In genomic region chr7:76380623-76380966, GRCh38 we compare ENCODE assay signal across 8 cellular contexts. TPM values are rescaled to one million over a fixed set of nuclear protein-coding genes. Genes with fewer than 3 reads are reported as not detected.
DNase-seq lines count a peak whose midpoint lies in the region; ATAC-seq and TF ChIP-seq lines count a peak whose summit lies in the region.

No MANE protein-coding gene starts in this region.

- no peaks in the 10 kb centered on the region for H3K36me3 Mint-ChIP-seq in CD4-positive, CD25-positive, alpha-beta regulatory T cell
- H3K36me3 Mint-ChIP-seq in endothelial cell (ENCODE audit: low read depth, unreplicated experiment), result no peaks in the 10 kb centered on the region

- TF ChIP-seq CTCF in PC-3 (conservative IDR thresholded peaks at IDR 0.05; ENCODE audit: low read depth, low read length) (no peak), endothelial cell (IDR thresholded peaks at IDR 0.05; ENCODE audit: unreplicated experiment) (no peak), ovary (IDR thresholded peaks at IDR 0.05) (no peak), omental fat pad (IDR thresholded peaks at IDR 0.05) (no peak)

- intact Hi-C loops in PC-3 (cut with micrococcal nuclease), result no loop called here
- intact Hi-C loops in ovary (cut with DNase I), result no loop called here

- H3K36me3 ChIP-seq in CD4-positive, CD25-positive, alpha-beta regulatory T cell (ENCODE audit: control insufficient read depth, insufficient read depth, low read length), result no peaks in the 10 kb centered on the region
- H3K36me3 ChIP-seq in PC-3 (ENCODE audit: low read depth, low read length) (no peaks in the 10 kb centered on the region), ovary (no peaks in the 10 kb centered on the region)

- peaks cover 4% of the 10 kb centered on the region for H3K27me3 Mint-ChIP-seq in CD4-positive, CD25-positive, alpha-beta regulatory T cell
- H3K27me3 Mint-ChIP-seq in endothelial cell (ENCODE audit: unreplicated experiment), result peaks cover 8% of the 10 kb centered on the region

- POLR2A ChIA-PET in PC-3 (lab: Charles Lee; ENCODE audit: unreplicated experiment), result no interaction called here

- H3K4me2 ChIP-seq in PC-3 (ENCODE audit: low read length), result peak overlapping the region; percentile 55

- CTCF ChIA-PET in PC-3 (lab: Charles Lee), result no interaction called here

- no peak for DNase-seq in CD4-positive, CD25-positive, alpha-beta regulatory T cell
- no peak for DNase-seq in PC-3
- DNase-seq in endothelial cell (ENCODE audit: low spot score), result no peak
- DNase-seq in ovary, result peak in 2 of 5 donors; percentile 43 to 52
- DNase-seq in NCI-H510A (lab: John Stamatoyannopoulos, UW), result no peak
- DNase-seq in omental fat pad (ENCODE audit: low spot score), result no peak

- H3K4me3 Mint-ChIP-seq in CD4-positive, CD25-positive, alpha-beta regulatory T cell, result peak overlapping the region; percentile 40 to 86 (median 70)
- peak overlapping the region; percentile 71 for H3K4me3 Mint-ChIP-seq in endothelial cell (ENCODE audit: unreplicated experiment)

- H3K4me3 ChIP-seq in CD4-positive, CD25-positive, alpha-beta regulatory T cell (ENCODE audit: low read depth, low read length), result no peak overlapping the region
- H3K4me3 ChIP-seq in PC-3 (ENCODE audit: low read length), result no peak overlapping the region
- H3K4me3 ChIP-seq in ovary, result peak overlapping the region; percentile 37

- peaks cover 0 to 12% (median 3%) of the 10 kb centered on the region in 4 donors for H3K4me1 Mint-ChIP-seq in CD4-positive, CD25-positive, alpha-beta regulatory T cell
- peaks cover 4% of the 10 kb centered on the region for H3K4me1 Mint-ChIP-seq in endothelial cell (ENCODE audit: unreplicated experiment)

- no TSS peak for BruUV-seq in PC-3 (replicated peaks; lab: Mats Ljungman, UMichigan)

- H3K9ac ChIP-seq in PC-3 (ENCODE audit: low read length), result peak overlapping the region; percentile 71

- H3F3A ChIP-seq in PC-3 (ENCODE audit: low read length, unreplicated experiment), result peaks cover 4% of the 10 kb centered on the region

- H4K20me1 ChIP-seq in PC-3 (ENCODE audit: low read length), result no peaks in the 10 kb centered on the region

- peak overlapping the region; percentile 66 for H2AFZ ChIP-seq in PC-3 (ENCODE audit: low read length)

- no peaks in the 10 kb centered on the region for H3K79me2 ChIP-seq in PC-3 (ENCODE audit: low read length)

- WGBS in ovary, 3 donors, result 35 to 41% (median 39%) methylated on average over 7 of the region's 7 CpGs

- no peaks in the 10 kb centered on the region for H3K9me3 Mint-ChIP-seq in CD4-positive, CD25-positive, alpha-beta regulatory T cell
- H3K9me3 Mint-ChIP-seq in endothelial cell (ENCODE audit: unreplicated experiment), result no peaks in the 10 kb centered on the region

- H3K9me2 ChIP-seq in PC-3 (replicated peaks; ENCODE audit: low read length), result no peaks in the 10 kb centered on the region

- no peaks in the 10 kb centered on the region for H3K27me3 ChIP-seq in CD4-positive, CD25-positive, alpha-beta regulatory T cell (ENCODE audit: control insufficient read depth, insufficient read depth, low read length)
- no peaks in the 10 kb centered on the region for H3K27me3 ChIP-seq in PC-3 (ENCODE audit: low read length)
- H3K27me3 ChIP-seq in ovary, result no peaks in the 10 kb centered on the region

- ATAC-seq in CD4-positive, CD25-positive, alpha-beta regulatory T cell (ENCODE audit: low read depth in 2 of 2), result no peak
- ATAC-seq in PC-3, result no peak
- ATAC-seq in GM19351 (IDR thresholded peaks at IDR 0.05; ENCODE audit: unreplicated experiment), result no peak
- ATAC-seq in omental fat pad (ENCODE audit: low FRiP score), result no peak
- ATAC-seq in GM19463 (IDR thresholded peaks at IDR 0.05; ENCODE audit: unreplicated experiment), result no peak

- peaks cover 5% of the 10 kb centered on the region for H3K4me1 ChIP-seq in CD4-positive, CD25-positive, alpha-beta regulatory T cell (ENCODE audit: control insufficient read depth, insufficient read depth, low read length, poor library complexity, severe bottlenecking)
- peaks cover 13% of the 10 kb centered on the region for H3K4me1 ChIP-seq in PC-3 (ENCODE audit: insufficient read depth, low read length)
- peaks cover 15% of the 10 kb centered on the region for H3K4me1 ChIP-seq in ovary (ENCODE audit: insufficient read depth)

- no peak for TF ChIP-seq EP300 in ovary (IDR thresholded peaks at IDR 0.05)

- H3K27ac Mint-ChIP-seq in CD4-positive, CD25-positive, alpha-beta regulatory T cell, result peak overlapping the region in 2 of 3 donors; percentile 58 to 78
- peak overlapping the region; percentile 83 for H3K27ac Mint-ChIP-seq in endothelial cell (ENCODE audit: unreplicated experiment)

- no peaks in the 10 kb centered on the region for H3K9me3 ChIP-seq in CD4-positive, CD25-positive, alpha-beta regulatory T cell (ENCODE audit: control insufficient read depth in 2 of 2, low read length in 2 of 2)
- H3K9me3 ChIP-seq in PC-3 (ENCODE audit: low read length), result no peaks in the 10 kb centered on the region
- no peaks in the 10 kb centered on the region for H3K9me3 ChIP-seq in ovary

- H3K27ac ChIP-seq in CD4-positive, CD25-positive, alpha-beta regulatory T cell (ENCODE audit: insufficient read depth, low read length, poor library complexity, severe bottlenecking), result no peak overlapping the region
- H3K27ac ChIP-seq in PC-3 (ENCODE audit: low read length) (peak overlapping the region; percentile 89), ovary (peak overlapping the region; percentile 59 to 80)

- TF ChIP-seq POLR2A in ovary (IDR thresholded peaks at IDR 0.05), result no peak

RNA-seq across cellular contexts. Expression of gene YWHAG, which starts 21.8 kb away (rescaled TPM):
- total RNA-seq in CD4-positive, CD25-positive, alpha-beta regulatory T cell, result 36.6 TPM
- 1 to 10 TPM; 1.7 to 2.7 (median 2.0) TPM for polyA plus RNA-seq in CD4-positive, CD25-positive, alpha-beta regulatory T cell
- total RNA-seq in PC-3 (2014; rRNA removed), result 42.2 and 54.4 TPM in 2 replicates
- total RNA-seq in endothelial cell (ENCODE audit: unreplicated experiment), result 136 TPM
- total RNA-seq in ovary, result 100 to 1,000 TPM in 3 of 7 donors, 10 to 100 TPM in 4; 32.0 to 107 (median 99.2) TPM
- 100 to 1,000 TPM in 1 of 2 donors, 10 to 100 TPM in 1; 40.2 to 121 TPM for polyA plus RNA-seq in ovary
- total RNA-seq in omental fat pad, result 100 to 1,000 TPM in 3 of 4 donors, 10 to 100 TPM in 1; 98.0 to 263 (median 147) TPM

RNA-seq across cellular contexts. Expression of gene SSC4D, which starts 28.9 kb away (rescaled TPM):
- total RNA-seq in CD4-positive, CD25-positive, alpha-beta regulatory T cell, result not detected
- polyA plus RNA-seq in CD4-positive, CD25-positive, alpha-beta regulatory T cell, result under 1 TPM in 2 of 4 donors, not detected in 2; 0.25 to 0.65 TPM
- total RNA-seq in PC-3 (2014; rRNA removed) (0.86 and 1.3 TPM in 2 replicates), endothelial cell (ENCODE audit: unreplicated experiment) (15.6 TPM), ovary (1 to 10 TPM in 5 of 7 donors, under 1 TPM in 2; 0.48 to 2.6 (median 1.0) TPM), omental fat pad (10 to 100 TPM in 1 of 4 donors, 1 to 10 TPM in 3; 2.1 to 14.6 (median 3.4) TPM)
- polyA plus RNA-seq in ovary, result 1 to 10 TPM in 1 of 2 donors, under 1 TPM in 1; 0.73 to 1.3 TPM

RNA-seq across cellular contexts. Expression of gene ZP3, which starts 44.2 kb away (rescaled TPM):
- total RNA-seq in CD4-positive, CD25-positive, alpha-beta regulatory T cell, result 2.2 TPM
- 1 to 10 TPM; 1.6 to 4.4 (median 2.9) TPM for polyA plus RNA-seq in CD4-positive, CD25-positive, alpha-beta regulatory T cell
- total RNA-seq in PC-3 (2014; rRNA removed) (11.9 and 21.6 TPM in 2 replicates), endothelial cell (ENCODE audit: unreplicated experiment) (105 TPM), ovary (10 to 100 TPM in 2 of 7 donors, 1 to 10 TPM in 4, under 1 TPM in 1; 0.73 to 22.0 (median 5.3) TPM), omental fat pad (1 to 10 TPM in 1 of 4 donors, under 1 TPM in 2, not detected in 1; 0.48 to 2.6 (median 0.65) TPM)
- 10 to 100 TPM in 1 of 2 donors, under 1 TPM in 1; 0.75 to 12.7 TPM for polyA plus RNA-seq in ovary
